ENCODE assay signal across 14 cellular contexts in genomic region chr20:22452442-22453011, GRCh38.
A peak's percentile ranks its signal among the peaks of the same experiment; 100 is the strongest.
DNase-seq lines count a peak whose midpoint lies in the region; ATAC-seq lines count a peak whose summit lies in the region.
"Had no signal": no experiment of that assay in that cellular context is flagged by ENCODE, and none has a peak within 500 bp of the region (broad histone marks: within the 10 kb centered on the region; RNA-seq: fewer than 3 reads in every experiment).

No MANE protein-coding gene starts in this region.

- no peak overlapping the region for H3K4me3 ChIP-seq in mucosa of rectum (ENCODE audit: low read length in 2 of 2)
- H3K4me3 ChIP-seq in naive thymus-derived CD4-positive, alpha-beta T cell (ENCODE audit: low read length): no peak overlapping the region

- H3K27me3 ChIP-seq in mucosa of rectum (ENCODE audit: control insufficient read depth in 2 of 2, insufficient read depth in 2 of 2, low read length in 2 of 2): no peaks in the 10 kb centered on the region
- H3K27me3 ChIP-seq in naive thymus-derived CD4-positive, alpha-beta T cell (ENCODE audit: control insufficient read depth in 2 of 2, insufficient read depth in 2 of 2, low read length in 2 of 2): no peaks in the 10 kb centered on the region

- H3K36me3 Mint-ChIP-seq in naive thymus-derived CD4-positive, alpha-beta T cell: no peaks in the 10 kb centered on the region

- H3K9me3 ChIP-seq in mucosa of rectum (ENCODE audit: control insufficient read depth in 2 of 2, low read length in 2 of 2): no peaks in the 10 kb centered on the region
- no peaks in the 10 kb centered on the region for H3K9me3 ChIP-seq in naive thymus-derived CD4-positive, alpha-beta T cell (ENCODE audit: control insufficient read depth in 2 of 3, low read length in 3 of 3)

- DNase-seq in DMS153 (lab: John Stamatoyannopoulos, UW): peak; percentile 90
- peak; percentile 72 for DNase-seq in NCI-H2029 treated with DMSO at 0.1 percent for 48 hours (lab: John Stamatoyannopoulos, UW)
- peak; percentile 91 for DNase-seq in SHP77 treated with DMSO at 0.1 percent for 48 hours (lab: John Stamatoyannopoulos, UW)
- DNase-seq in NCI-H526 treated with DMSO at 0.1 percent for 48 hours (lab: John Stamatoyannopoulos, UW): no peak
- no peak for DNase-seq in naive thymus-derived CD4-positive, alpha-beta T cell
- DNase-seq in OCI-M2 (lab: John Stamatoyannopoulos, UW; ENCODE audit: unreplicated experiment): no peak
- no peak for DNase-seq in stimulated activated CD4-positive, alpha-beta T cell treated with anti-CD3 and anti-CD28 coated beads, Interleukin-4, amount 100 ng/mL, for 4 hours
- DNase-seq: DMS79 treated with DMSO at 0.1 percent for 48 hours, H9, Karpas-422, NCI-H1436 treated with DMSO at 0.1 percent for 48 hours had no signal

- intact Hi-C loops in naive thymus-derived CD4-positive, alpha-beta T cell (cut with micrococcal nuclease): no loop called here

- CTCF ChIA-PET in naive thymus-derived CD4-positive, alpha-beta T cell (lab: Charles Lee): no interaction called here

- H3K36me3 ChIP-seq in mucosa of rectum (ENCODE audit: control insufficient read depth in 2 of 2, insufficient read depth in 2 of 2, low read length in 2 of 2): no peaks in the 10 kb centered on the region
- H3K36me3 ChIP-seq in naive thymus-derived CD4-positive, alpha-beta T cell (ENCODE audit: control insufficient read depth in 2 of 3, insufficient read depth in 3 of 3, low read length in 3 of 3): no peaks in the 10 kb centered on the region

- no peak overlapping the region for H3K9ac ChIP-seq in mucosa of rectum (ENCODE audit: low read depth in 1 of 2, low read length in 2 of 2)

- H3K4me1 ChIP-seq in mucosa of rectum (ENCODE audit: control insufficient read depth in 2 of 2, insufficient read depth in 2 of 2, low read length in 2 of 2): peaks cover 4 to 21% of the 10 kb centered on the region in 2 donors
- H3K4me1 ChIP-seq in naive thymus-derived CD4-positive, alpha-beta T cell (ENCODE audit: control insufficient read depth in 2 of 2, insufficient read depth in 2 of 2, low read length in 2 of 2): no peaks in the 10 kb centered on the region

- H3K27ac Mint-ChIP-seq in naive thymus-derived CD4-positive, alpha-beta T cell: no peak overlapping the region

- H3K4me3 Mint-ChIP-seq in naive thymus-derived CD4-positive, alpha-beta T cell: no peak overlapping the region
- H3K4me3 Mint-ChIP-seq: H9 had no signal

- H3K4me1 Mint-ChIP-seq in naive thymus-derived CD4-positive, alpha-beta T cell: no peaks in the 10 kb centered on the region

- H3K9me3 Mint-ChIP-seq in naive thymus-derived CD4-positive, alpha-beta T cell: peaks cover 0 to 6% (median 0%) of the 10 kb centered on the region in 11 donors
- H3K9me3 Mint-ChIP-seq: H9 had no signal

- peaks cover 0 to 5% (median 3%) of the 10 kb centered on the region in 5 donors for H3K27me3 Mint-ChIP-seq in naive thymus-derived CD4-positive, alpha-beta T cell

- POLR2A ChIA-PET in naive thymus-derived CD4-positive, alpha-beta T cell (lab: Charles Lee): no interaction called here

- peak overlapping the region; percentile 10 to 62 for H3K27ac ChIP-seq in mucosa of rectum (ENCODE audit: low read depth in 2 of 2, low read length in 2 of 2)
- no peak overlapping the region for H3K27ac ChIP-seq in naive thymus-derived CD4-positive, alpha-beta T cell (ENCODE audit: low read depth, low read length)
- H3K27ac ChIP-seq: C4-2B had no signal

- no peak for ATAC-seq in naive thymus-derived CD4-positive, alpha-beta T cell
- ATAC-seq: Right ventricle myocardium inferior had no signal

Comparison
In these comparisons a context has a peak if more than half of its experiments do, and no peak if none do; other contexts are left out.
1. DNase-seq: peak in DMS153 (single experiment), NCI-H2029 treated with DMSO at 0.1 percent for 48 hours (single experiment) and SHP77 treated with DMSO at 0.1 percent for 48 hours (single experiment); none in NCI-H526 treated with DMSO at 0.1 percent for 48 hours (single experiment), naive thymus-derived CD4-positive, alpha-beta T cell (0 of 9), OCI-M2 (single experiment) and stimulated activated CD4-positive, alpha-beta T cell treated with anti-CD3 and anti-CD28 coated beads, Interleukin-4, amount 100 ng/mL, for 4 hours (0 of 2).